22 cellular contexts compared by ENCODE assay signal in genomic region chr4:184675018-184675417, GRCh38. TPM values are rescaled to one million over a fixed set of nuclear protein-coding genes. Genes with fewer than 3 reads are reported as not detected.
DNase-seq lines count a peak whose midpoint lies in the region; ATAC-seq and TF ChIP-seq lines count a peak whose summit lies in the region.
"Had no signal": no experiment of that assay in that cellular context is flagged by ENCODE, and none has a peak within 500 bp of the region (broad histone marks: within the 10 kb centered on the region; RNA-seq: fewer than 3 reads in every experiment).

No MANE protein-coding gene starts in this region.

- TF ChIP-seq CTCF in Panc1 (IDR thresholded peaks at IDR 0.05), result no peak
- TF ChIP-seq CTCF in neutrophil (IDR thresholded peaks at IDR 0.05), result no peak

- H3K4me1 ChIP-seq in Panc1 (ENCODE audit: control insufficient read depth, insufficient read depth, low read length) (no peaks in the 10 kb centered on the region), neutrophil (ENCODE audit: control insufficient read depth in 1 of 2, insufficient read depth in 1 of 2, low read depth in 1 of 2, low read length in 1 of 2) (peaks cover 11 to 50% of the 10 kb centered on the region in 2 experiments)
- H3K4me1 ChIP-seq: A549, Caco-2 had no signal

- intact Hi-C loops in Panc1 (cut with micrococcal nuclease; ENCODE audit: unreplicated experiment), result no loop called here
- intact Hi-C loops in left colon (cut with DNase I, micrococcal nuclease), result no loop called here

- H3K27me3 ChIP-seq in Panc1 (ENCODE audit: control insufficient read depth, insufficient read depth, low read length), result no peaks in the 10 kb centered on the region
- no peaks in the 10 kb centered on the region for H3K27me3 ChIP-seq in neutrophil
- H3K27me3 ChIP-seq: BLaER1 treated with 17β-estradiol and CSF1 and Interleukin-3, amounts not matched to agents 10 nM and 100 nM had no signal

- no peak overlapping the region for H3K27ac ChIP-seq in Panc1 (ENCODE audit: low read length)
- peak overlapping the region; percentile 45 for H3K27ac ChIP-seq in neutrophil
- H3K27ac ChIP-seq: 22Rv1; A549; BLaER1 treated with 17β-estradiol and CSF1 and Interleukin-3, amounts not matched to agents 10 nM and 100 nM; C4-2B had no signal

- no TSS peak for BruUV-seq in Panc1 (replicated peaks; lab: Mats Ljungman, UMichigan)

- no peak for DNase-seq in HEK293T (ENCODE audit: extremely low spot score)
- DNase-seq in Panc1 (ENCODE audit: low read depth, low spot score), result peak; percentile 15
- DNase-seq in left colon, result no peak
- no peak for DNase-seq in EL
- no peak for DNase-seq in SIG-M5 (lab: John Stamatoyannopoulos, UW)
- DNase-seq in DMS79 treated with DMSO at 0.1 percent for 48 hours (lab: John Stamatoyannopoulos, UW), result no peak
- DNase-seq: AML-193; Caco-2; Calu3; CD4-positive, alpha-beta T cell; CD8-positive, alpha-beta T cell; DMS 273 treated with DMSO at 0.1 percent for 48 hours; DMS153; DMS53; DMS79; GDM1 had no signal

- in situ Hi-C loops in Panc1 (cut with HindIII; ENCODE audit: low pct_unique_long_range_greater_than_20kb, low sequenced_read_pairs), result no loop called here

- H3K36me3 ChIP-seq in Panc1 (ENCODE audit: control insufficient read depth, insufficient read depth, low read length), result no peaks in the 10 kb centered on the region
- H3K36me3 ChIP-seq in neutrophil, result no peaks in the 10 kb centered on the region

- H3K4me3 ChIP-seq in Panc1 (ENCODE audit: low read depth in 2 of 2, low read length in 2 of 2) (no peak overlapping the region), neutrophil (ENCODE audit: low read depth in 1 of 2, low read length in 1 of 2) (no peak overlapping the region)
- H3K4me3 ChIP-seq: A549; BLaER1 treated with 17β-estradiol and CSF1 and Interleukin-3, amounts not matched to agents 10 nM and 100 nM; GM12878 had no signal

- CTCF ChIA-PET in HEK293T (lab: Yijun Ruan, JAX) (no interaction called here), Panc1 (lab: Charles Lee) (no interaction called here)

- ATAC-seq in Panc1 (no peak), left colon (peak; percentile 56)
- ATAC-seq: A549; CD8-positive, alpha-beta T cell; GM12878 had no signal

- POLR2A ChIA-PET in HEK293T (lab: Yijun Ruan, JAX) (no interaction called here), Panc1 (lab: Charles Lee) (no interaction called here)

- H3K9me3 ChIP-seq in Panc1 (ENCODE audit: control insufficient read depth, insufficient read depth, low read depth, low read length), result no peaks in the 10 kb centered on the region
- no peaks in the 10 kb centered on the region for H3K9me3 ChIP-seq in neutrophil
- H3K9me3 ChIP-seq: A549, Caco-2 had no signal

TF ChIP-seq in HEK293T, 16 proteins besides CTCF, POLR2A, EP300 and RAD21:
- TF ChIP-seq PKNOX1 (IDR thresholded peaks at IDR 0.05) (peak; percentile 23; the same call in 1 of the 2 replicates), SP1 (IDR thresholded peaks at IDR 0.05) (no peak)

RNA-seq across cellular contexts. Expression of gene PRIMPOL, which starts 25.5 kb away (rescaled TPM):
- 11.7 TPM for total RNA-seq in Panc1 (2021; ENCODE audit: unreplicated experiment)
- polyA plus RNA-seq in Panc1 (2012; ENCODE audit: insufficient read length), result 6.6 TPM
- 10 to 100 TPM; 13.1 to 23.4 TPM for total RNA-seq in left colon

RNA-seq across cellular contexts. Expression of gene CASP3, which starts 25.8 kb away (rescaled TPM):
- total RNA-seq in Panc1 (2021; ENCODE audit: unreplicated experiment) (24.3 TPM), left colon (10 to 100 TPM; 43.4 to 50.2 TPM)
- polyA plus RNA-seq in Panc1 (2012; ENCODE audit: insufficient read length), result 10.4 TPM

RNA-seq across cellular contexts. Expression of gene CENPU, which starts 58.9 kb away (rescaled TPM):
- total RNA-seq in Panc1 (2021; ENCODE audit: unreplicated experiment) (16.6 TPM), left colon (10 to 100 TPM in 1 of 2 donors, 1 to 10 TPM in 1; 5.8 to 11.8 TPM)
- 3.8 TPM for polyA plus RNA-seq in Panc1 (2012; ENCODE audit: insufficient read length)
